In the genomic region with DNA sequence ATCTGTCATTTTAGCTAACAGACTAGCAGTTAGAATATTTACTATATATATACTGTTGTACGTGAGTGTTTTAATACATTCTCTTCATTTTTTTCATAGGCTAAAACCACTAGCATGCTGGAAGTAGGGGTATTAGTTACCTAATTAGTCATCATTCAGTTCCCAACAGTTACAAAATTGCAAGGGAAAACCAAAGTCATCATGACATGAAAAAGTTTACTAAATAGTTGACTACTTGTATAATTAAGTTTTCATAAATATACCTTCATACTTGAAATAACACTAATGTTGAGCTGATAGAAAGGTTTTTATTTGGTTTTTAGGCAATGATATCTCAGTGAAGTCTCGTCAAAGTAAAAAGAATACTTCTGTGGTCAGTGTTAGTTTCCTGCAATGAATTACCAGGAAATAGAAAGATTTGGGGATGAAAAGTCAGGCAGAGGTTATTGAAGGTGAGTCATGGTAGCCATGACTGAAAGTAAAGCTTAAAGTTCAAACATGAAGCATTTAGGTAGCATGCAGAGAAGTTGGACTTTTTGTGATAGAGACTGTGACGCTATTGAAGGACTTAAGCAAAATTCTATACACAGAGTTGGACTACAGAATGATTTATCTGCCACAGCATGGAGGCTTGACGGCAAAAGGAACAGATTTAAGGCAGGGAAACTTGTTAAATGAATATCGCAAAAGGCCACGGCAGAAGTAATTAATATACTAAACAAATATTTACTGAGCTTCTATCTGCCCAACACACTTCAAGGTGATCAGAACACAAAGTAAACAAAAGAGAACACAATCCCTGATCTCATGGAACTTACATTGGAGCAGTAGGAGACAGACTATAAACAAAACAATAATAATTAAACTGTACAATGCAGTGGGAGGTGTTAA, we compare ENCODE assay signal across 12 cellular contexts.
DNase-seq lines count a peak whose midpoint lies in the region; ATAC-seq, FAIRE-seq and TF ChIP-seq lines count a peak whose summit lies in the region.
"Had no signal": no experiment of that assay in that cellular context is flagged by ENCODE, and none has a peak within 500 bp of the region (broad histone marks: within the 10 kb centered on the region; RNA-seq: fewer than 3 reads in every experiment).

No MANE protein-coding gene starts in this region.

- H3K36me3 ChIP-seq in small intestine (ENCODE audit: control insufficient read depth in 2 of 2, insufficient read depth in 2 of 2, low read length in 2 of 2): no peaks in the 10 kb centered on the region
- H3K36me3 ChIP-seq: SJCRH30 had no signal

- no peak for ATAC-seq in GM18867 (IDR thresholded peaks at IDR 0.05; ENCODE audit: unreplicated experiment)
- ATAC-seq in HG03469 (IDR thresholded peaks at IDR 0.05; ENCODE audit: unreplicated experiment): no peak
- ATAC-seq: sciatic nerve had no signal

- H3K4me1 ChIP-seq in small intestine (ENCODE audit: control insufficient read depth in 2 of 2, insufficient read depth in 1 of 2, low read depth in 1 of 2, low read length in 1 of 2): no peaks in the 10 kb centered on the region
- H3K4me1 ChIP-seq: SJCRH30 had no signal

- WGBS in small intestine, 3 donors: 25 to 57% (median 36%) methylated on average over 6 of the region's 6 CpGs

- H3K27ac ChIP-seq in small intestine (ENCODE audit: low read depth in 1 of 2, low read length in 1 of 2): no peak overlapping the region
- H3K27ac ChIP-seq: SJCRH30 had no signal

- FAIRE-seq in small intestine (lab: Jason Lieb, UNC): no peak

- DNase-seq in HT-29 (ENCODE audit: low spot score) (peak; percentile 86), NCI-H69 (lab: John Stamatoyannopoulos, UW) (peak; percentile 84), epithelial cell of esophagus (ENCODE audit: low read depth) (peak; percentile 38), small intestine (peak; percentile 54), AG08396 (ENCODE audit: low spot score) (no peak)
- DNase-seq: CD4-positive, CD25-positive, alpha-beta regulatory T cell; naive B cell; NCI-H446 had no signal

- no peaks in the 10 kb centered on the region for H3K27me3 ChIP-seq in small intestine (ENCODE audit: control insufficient read depth in 2 of 2, insufficient read depth in 2 of 2, low read length in 2 of 2)
- H3K27me3 ChIP-seq: SJCRH30 had no signal

- no peaks in the 10 kb centered on the region for H3K9me3 ChIP-seq in small intestine (ENCODE audit: control insufficient read depth, low read depth)
- H3K9me3 ChIP-seq: SJCRH30 had no signal

- no peak for TF ChIP-seq CTCF in epithelial cell of esophagus (IDR thresholded peaks at IDR 0.05; ENCODE audit: insufficient read depth, low read depth, low read length, missing control alignments)

- H3K4me3 ChIP-seq in epithelial cell of esophagus (ENCODE audit: low read length): no peak overlapping the region
- H3K4me3 ChIP-seq in small intestine (ENCODE audit: low read depth in 1 of 2, low read length in 2 of 2): no peak overlapping the region
- H3K4me3 ChIP-seq: SJCRH30 had no signal
